Comparison of ENCODE assay signal across 1 cellular context in the genomic region with DNA sequence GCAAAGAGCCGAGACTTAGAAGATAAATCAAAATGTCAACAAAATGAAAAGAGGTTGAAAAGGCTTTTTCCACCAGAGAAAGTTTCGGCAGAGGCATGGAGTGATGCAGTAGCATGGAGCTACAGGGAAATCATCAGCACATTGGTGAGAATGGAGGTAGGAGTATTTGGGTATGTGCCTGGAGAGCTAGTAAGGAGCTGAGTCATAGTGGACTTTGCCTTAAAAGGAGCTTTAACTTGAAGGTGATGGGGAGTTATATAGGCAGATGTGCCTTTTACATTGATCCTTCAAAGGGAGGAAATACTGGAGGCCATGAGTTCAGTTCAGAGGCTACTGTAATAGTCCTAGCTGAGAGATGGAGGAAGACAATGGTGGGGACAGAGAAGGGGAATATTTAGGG.
TF ChIP-seq lines count a peak whose summit lies in the region.

No MANE protein-coding gene starts in this region.

TF ChIP-seq in IMR-90, 13 proteins besides CTCF, POLR2A, EP300 and RAD21:
- TF ChIP-seq RFX5 (IDR thresholded peaks at IDR 0.05; ENCODE audit: low read depth, low read length) (no peak), FOS (IDR thresholded peaks at IDR 0.05; ENCODE audit: low read depth, low read length) (no peak), RCOR1 (IDR thresholded peaks at IDR 0.05; ENCODE audit: insufficient replicate concordance, low read length) (no peak), MAZ (IDR thresholded peaks at IDR 0.05; ENCODE audit: borderline replicate concordance, low read depth, low read length) (no peak)
- TF ChIP-seq, protein P1, sequence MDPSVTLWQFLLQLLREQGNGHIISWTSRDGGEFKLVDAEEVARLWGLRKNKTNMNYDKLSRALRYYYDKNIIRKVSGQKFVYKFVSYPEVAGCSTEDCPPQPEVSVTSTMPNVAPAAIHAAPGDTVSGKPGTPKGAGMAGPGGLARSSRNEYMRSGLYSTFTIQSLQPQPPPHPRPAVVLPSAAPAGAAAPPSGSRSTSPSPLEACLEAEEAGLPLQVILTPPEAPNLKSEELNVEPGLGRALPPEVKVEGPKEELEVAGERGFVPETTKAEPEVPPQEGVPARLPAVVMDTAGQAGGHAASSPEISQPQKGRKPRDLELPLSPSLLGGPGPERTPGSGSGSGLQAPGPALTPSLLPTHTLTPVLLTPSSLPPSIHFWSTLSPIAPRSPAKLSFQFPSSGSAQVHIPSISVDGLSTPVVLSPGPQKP (IDR thresholded peaks at IDR 0.05; ENCODE audit: borderline replicate concordance, low read depth, low read length) = no peak
- TF ChIP-seq, protein P2, sequence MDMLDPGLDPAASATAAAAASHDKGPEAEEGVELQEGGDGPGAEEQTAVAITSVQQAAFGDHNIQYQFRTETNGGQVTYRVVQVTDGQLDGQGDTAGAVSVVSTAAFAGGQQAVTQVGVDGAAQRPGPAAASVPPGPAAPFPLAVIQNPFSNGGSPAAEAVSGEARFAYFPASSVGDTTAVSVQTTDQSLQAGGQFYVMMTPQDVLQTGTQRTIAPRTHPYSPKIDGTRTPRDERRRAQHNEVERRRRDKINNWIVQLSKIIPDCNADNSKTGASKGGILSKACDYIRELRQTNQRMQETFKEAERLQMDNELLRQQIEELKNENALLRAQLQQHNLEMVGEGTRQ (IDR thresholded peaks at IDR 0.05; ENCODE audit: low read depth, low read length) = no peak
